5 cellular contexts compared by ENCODE assay signal in genomic region chr9:78607853-78608252, GRCh38.
"Had no signal": no experiment of that assay in that cellular context is flagged by ENCODE, and none has a peak within 500 bp of the region (broad histone marks: within the 10 kb centered on the region; RNA-seq: fewer than 3 reads in every experiment).

No MANE protein-coding gene starts in this region.

- H3K9me3 Mint-ChIP-seq: GM23338 had no signal

- H3K27me3 Mint-ChIP-seq: IgD-negative memory B cell had no signal

- H3K36me3 Mint-ChIP-seq: IgD-negative memory B cell had no signal

- H3K4me1 Mint-ChIP-seq: IgD-negative memory B cell had no signal

- H3K4me3 Mint-ChIP-seq: GM23338, H9, IgD-negative memory B cell had no signal

- ATAC-seq: GM23338, HepG2 had no signal

- H3K27ac Mint-ChIP-seq: GM23338, IgD-negative memory B cell had no signal

- DNase-seq: H9, HCEC 1CT had no signal
